8 cellular contexts compared by ENCODE assay signal in genomic region chr16:73054732-73055481, GRCh38. TPM values are rescaled to one million over a fixed set of nuclear protein-coding genes. Genes with fewer than 3 reads are reported as not detected.
DNase-seq lines count a peak whose midpoint lies in the region; ATAC-seq lines count a peak whose summit lies in the region.

No MANE protein-coding gene starts in this region.

- DNase-seq in DMS153 (lab: John Stamatoyannopoulos, UW) (peak; percentile 87), NCI-H2029 (lab: John Stamatoyannopoulos, UW) (peak; percentile 70), myocyte (ENCODE audit: low read depth) (peak; percentile 61), posterior vena cava (ENCODE audit: low spot score) (no peak)
- no peak for DNase-seq in activated CD4-positive, alpha-beta T cell treated with anti-CD3 and anti-CD28 coated beads, Interleukin-2, amount 50 U/mL, for 1 hour

- intact Hi-C loops in posterior vena cava (cut with DNase I): no loop called here

- peak overlapping the region; percentile 72 for H3K27ac ChIP-seq in cingulate gyrus (ENCODE audit: low read depth, low read length)

- no peak for ATAC-seq in HG02610 (IDR thresholded peaks at IDR 0.05; ENCODE audit: unreplicated experiment)
- no peak for ATAC-seq in GM21723 (IDR thresholded peaks at IDR 0.05; ENCODE audit: unreplicated experiment)

RNA-seq across cellular contexts. Expression of gene ZFHX3, which starts 7.0 kb away (rescaled TPM):
- total RNA-seq in myocyte (3.6 and 4.1 TPM in 2 replicates), posterior vena cava (10 to 100 TPM; 40.8 to 43.7 TPM)
- polyA plus RNA-seq in myocyte (2012): 8.1 TPM

Comparison
In these comparisons a context has a peak if more than half of its experiments do, and no peak if none do; other contexts are left out.
1. DNase-seq: peak in DMS153 (single experiment), NCI-H2029 (single experiment) and myocyte (single experiment); none in posterior vena cava (single experiment) and activated CD4-positive, alpha-beta T cell treated with anti-CD3 and anti-CD28 coated beads, Interleukin-2, amount 50 U/mL, for 1 hour (single experiment).